Comparison of ENCODE assay signal across 13 cellular contexts in the genomic region with DNA sequence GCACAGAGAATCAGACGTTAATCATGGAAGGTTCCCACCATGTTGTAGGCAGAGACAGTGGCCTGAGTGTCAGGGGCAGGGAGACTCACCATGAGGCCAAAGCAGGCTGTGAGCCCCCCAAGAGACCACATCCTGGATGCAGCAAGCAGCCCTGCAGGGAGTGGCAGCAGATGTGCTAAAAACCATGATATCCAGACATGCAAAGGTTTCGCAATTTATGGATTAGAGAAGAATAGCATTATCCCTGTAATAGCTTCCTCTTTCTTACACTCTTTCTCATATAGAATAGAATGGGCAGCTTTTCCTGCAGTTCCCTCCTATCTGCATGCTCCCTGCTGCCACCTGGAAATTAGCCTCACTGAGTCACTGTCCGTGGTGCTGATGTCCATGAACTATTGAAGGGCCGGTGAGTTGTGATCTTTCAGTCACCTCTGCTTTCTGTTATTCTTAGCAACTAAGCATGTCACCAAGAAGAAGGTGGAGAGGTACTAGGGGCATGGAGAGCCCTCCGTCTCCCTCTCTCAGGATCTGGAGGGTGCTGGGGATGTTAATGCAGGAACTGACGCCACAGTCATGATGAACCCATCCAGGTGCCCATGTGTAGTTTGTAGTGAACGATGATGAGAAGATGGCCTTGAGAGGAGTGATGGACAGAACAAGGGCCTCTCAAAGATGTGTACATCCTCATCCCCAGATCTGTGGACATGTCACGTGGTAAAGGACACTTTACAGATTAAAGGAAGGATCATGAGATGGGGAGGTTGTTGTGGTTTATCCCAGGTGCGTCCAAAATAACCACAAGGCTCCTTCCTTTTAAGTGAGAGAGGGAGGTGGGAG. TPM values are rescaled to one million over a fixed set of nuclear protein-coding genes. Genes with fewer than 3 reads are reported as not detected.
DNase-seq lines count a peak whose midpoint lies in the region; ATAC-seq, FAIRE-seq and TF ChIP-seq lines count a peak whose summit lies in the region.
"Had no signal": no experiment of that assay in that cellular context is flagged by ENCODE, and none has a peak within 500 bp of the region (broad histone marks: within the 10 kb centered on the region; RNA-seq: fewer than 3 reads in every experiment).

No MANE protein-coding gene starts in this region.

- H3K27me3 Mint-ChIP-seq in activated naive CD4-positive, alpha-beta T cell treated with anti-CD3 and anti-CD28 coated beads, Interleukin-2, amount 10 ng/mL, durations not matched to agents 7 days and 5 days, result peaks cover 24% of the 10 kb centered on the region

- TF ChIP-seq CTCF in PC-3 (conservative IDR thresholded peaks at IDR 0.05; ENCODE audit: low read depth, low read length), result no peak
- TF ChIP-seq CTCF in epithelial cell of proximal tubule (conservative IDR thresholded peaks at IDR 0.05; ENCODE audit: low read depth, low read length), result peak; percentile 15

- H3K4me3 ChIP-seq in PC-3 (ENCODE audit: low read length) (no peak overlapping the region), epithelial cell of proximal tubule (ENCODE audit: low read depth, low read length) (no peak overlapping the region)

- no peaks in the 10 kb centered on the region for H3F3A ChIP-seq in PC-3 (ENCODE audit: low read length, unreplicated experiment)

- H3K9me3 ChIP-seq in PC-3 (ENCODE audit: low read length), result no peaks in the 10 kb centered on the region

- no peak overlapping the region for H3K27ac Mint-ChIP-seq in activated naive CD4-positive, alpha-beta T cell treated with anti-CD3 and anti-CD28 coated beads, Interleukin-2, amount 10 ng/mL, durations not matched to agents 7 days and 5 days
- H3K27ac Mint-ChIP-seq: stimulated activated effector memory CD8-positive, alpha-beta T cell treated with anti-CD3 and anti-CD28 coated beads, Interleukin-12 subunit alpha, Interleukin-12 subunit beta, amount 100 ng/mL, for 72 hours had no signal

- no peaks in the 10 kb centered on the region for H3K9me3 Mint-ChIP-seq in activated naive CD4-positive, alpha-beta T cell treated with anti-CD3 and anti-CD28 coated beads, Interleukin-2, amount 10 ng/mL, durations not matched to agents 7 days and 5 days
- H3K9me3 Mint-ChIP-seq: stimulated activated effector memory CD8-positive, alpha-beta T cell treated with anti-CD3 and anti-CD28 coated beads, Interleukin-12 subunit alpha, Interleukin-12 subunit beta, amount 100 ng/mL, for 72 hours had no signal

- H3K79me2 ChIP-seq in PC-3 (ENCODE audit: low read length), result no peaks in the 10 kb centered on the region

- DNase-seq in activated naive CD4-positive, alpha-beta T cell treated with anti-CD3 and anti-CD28 coated beads, Interleukin-2, amount 10 ng/mL, durations not matched to agents 7 days and 5 days, result peak; percentile 36
- no peak for DNase-seq in activated naive CD4-positive, alpha-beta T cell treated with Interleukin-2 at 50 U/mL for 16 hours
- DNase-seq in PC-3 (peak; percentile 44), epithelial cell of proximal tubule (ENCODE audit: low read depth) (no peak), urothelium cell line (ENCODE audit: low spot score) (peak; percentile 50), globus pallidus (ENCODE audit: low spot score) (no peak), OCI-M2 (lab: John Stamatoyannopoulos, UW; ENCODE audit: unreplicated experiment) (no peak)
- DNase-seq in activated CD4-positive, alpha-beta T cell treated with anti-CD3 and anti-CD28 coated beads, Interleukin-2, amount 50 U/mL, for 4 hours, result no peak
- DNase-seq: activated T-cell treated with anti-CD3 and anti-CD28 coated beads for 4 hours had no signal

- H3K27ac ChIP-seq in PC-3 (ENCODE audit: low read length), result no peak overlapping the region
- H3K27ac ChIP-seq: KMS-11 had no signal

- intact Hi-C loops in PC-3 (cut with micrococcal nuclease), result no loop called here

- no peak for ATAC-seq in PC-3
- ATAC-seq: stimulated activated effector memory CD8-positive, alpha-beta T cell treated with anti-CD3 and anti-CD28 coated beads, Interleukin-12 subunit alpha, Interleukin-12 subunit beta, amount 100 ng/mL, for 72 hours had no signal

- H3K9ac ChIP-seq in PC-3 (ENCODE audit: low read length), result no peak overlapping the region
- H3K9ac ChIP-seq: KMS-11 had no signal

- H4K20me1 ChIP-seq in PC-3 (ENCODE audit: low read length), result no peaks in the 10 kb centered on the region

- CTCF ChIA-PET in activated naive CD4-positive, alpha-beta T cell treated with anti-CD3 and anti-CD28 coated beads, Interleukin-2, amount 10 ng/mL, durations not matched to agents 7 days and 5 days (lab: Charles Lee), result interaction anchor here (2.0 kb wide), 1 partner anchor 25 kb away, joined by 5 read pairs; no protein-coding TSS in a partner anchor
- CTCF ChIA-PET in PC-3 (lab: Charles Lee), result no interaction called here

- H3K4me1 Mint-ChIP-seq in activated naive CD4-positive, alpha-beta T cell treated with anti-CD3 and anti-CD28 coated beads, Interleukin-2, amount 10 ng/mL, durations not matched to agents 7 days and 5 days, result no peaks in the 10 kb centered on the region
- H3K4me1 Mint-ChIP-seq: stimulated activated effector memory CD8-positive, alpha-beta T cell treated with anti-CD3 and anti-CD28 coated beads, Interleukin-12 subunit alpha, Interleukin-12 subunit beta, amount 100 ng/mL, for 72 hours had no signal

- no peaks in the 10 kb centered on the region for H3K36me3 Mint-ChIP-seq in activated naive CD4-positive, alpha-beta T cell treated with anti-CD3 and anti-CD28 coated beads, Interleukin-2, amount 10 ng/mL, durations not matched to agents 7 days and 5 days
- H3K36me3 Mint-ChIP-seq: stimulated activated effector memory CD8-positive, alpha-beta T cell treated with anti-CD3 and anti-CD28 coated beads, Interleukin-12 subunit alpha, Interleukin-12 subunit beta, amount 100 ng/mL, for 72 hours had no signal

- peaks cover 6% of the 10 kb centered on the region; the same call in 1 of the 2 replicates for H3K27me3 ChIP-seq in PC-3 (ENCODE audit: low read length)

- POLR2A ChIA-PET in PC-3 (lab: Charles Lee; ENCODE audit: unreplicated experiment), result no interaction called here

- no peaks in the 10 kb centered on the region for H3K4me1 ChIP-seq in PC-3 (ENCODE audit: insufficient read depth, low read length)

- H2AFZ ChIP-seq in PC-3 (ENCODE audit: low read length), result no peak overlapping the region

- no peak overlapping the region for H3K4me2 ChIP-seq in PC-3 (ENCODE audit: low read length)
- H3K4me2 ChIP-seq: KMS-11 had no signal

- no TSS peak for BruUV-seq in PC-3 (replicated peaks; lab: Mats Ljungman, UMichigan)

- no peak overlapping the region for H3K4me3 Mint-ChIP-seq in activated naive CD4-positive, alpha-beta T cell treated with anti-CD3 and anti-CD28 coated beads, Interleukin-2, amount 10 ng/mL, durations not matched to agents 7 days and 5 days
- H3K4me3 Mint-ChIP-seq: stimulated activated effector memory CD8-positive, alpha-beta T cell treated with anti-CD3 and anti-CD28 coated beads, Interleukin-12 subunit alpha, Interleukin-12 subunit beta, amount 100 ng/mL, for 72 hours had no signal

- H3K9me2 ChIP-seq in PC-3 (replicated peaks; ENCODE audit: low read length), result no peaks in the 10 kb centered on the region

- no peaks in the 10 kb centered on the region for H3K36me3 ChIP-seq in PC-3 (ENCODE audit: low read depth, low read length)

- FAIRE-seq in urothelium cell line (lab: Jason Lieb, UNC), result no peak
- FAIRE-seq: H1 had no signal

RNA-seq across cellular contexts. Expression of a gene that starts 9.9 kb away (rescaled TPM):
- total RNA-seq in PC-3 (2014; rRNA removed), result not detected in 2 replicates
- not detected in 2 replicates for total RNA-seq in epithelial cell of proximal tubule
- total RNA-seq: H1, kidney epithelial cell had no signal

RNA-seq across cellular contexts. Expression of a gene that starts 41.0 kb away (rescaled TPM):
- total RNA-seq in PC-3 (2014; rRNA removed) (not detected in 2 replicates), epithelial cell of proximal tubule (not detected in 2 replicates)
- total RNA-seq: H1, kidney epithelial cell had no signal

Comparison
In these comparisons a context has a peak if more than half of its experiments do, and no peak if none do; other contexts are left out.
1. DNase-seq: peak in activated naive CD4-positive, alpha-beta T cell treated with anti-CD3 and anti-CD28 coated beads, Interleukin-2, amount 10 ng/mL, durations not matched to agents 7 days and 5 days (single experiment), PC-3 (single experiment) and urothelium cell line (single experiment); none in activated naive CD4-positive, alpha-beta T cell treated with Interleukin-2 at 50 U/mL for 16 hours (single experiment), epithelial cell of proximal tubule (single experiment), globus pallidus (single experiment), OCI-M2 (single experiment) and activated CD4-positive, alpha-beta T cell treated with anti-CD3 and anti-CD28 coated beads, Interleukin-2, amount 50 U/mL, for 4 hours (0 of 2).